2 cellular contexts compared by ENCODE assay signal in the genomic region with DNA sequence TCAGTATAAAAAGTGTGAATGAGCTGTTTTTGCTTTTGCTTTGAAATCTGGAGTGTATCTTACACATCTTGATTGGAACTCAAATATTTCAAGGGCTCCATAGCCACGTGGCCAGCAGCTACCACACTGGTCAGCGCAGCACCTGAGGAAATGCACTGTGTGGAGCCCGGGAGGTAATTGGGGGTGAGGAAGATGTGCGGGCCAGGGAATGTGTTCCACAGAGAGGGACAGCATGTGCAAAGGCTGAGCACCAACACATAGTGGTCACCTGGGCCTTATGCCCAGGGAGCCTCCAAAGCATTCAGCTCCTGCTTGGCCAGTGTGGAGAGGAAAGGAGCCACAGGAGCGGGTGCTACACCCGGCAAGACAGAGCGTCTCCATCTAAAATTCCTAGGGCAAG.
A peak's percentile ranks its signal among the peaks of the same experiment; 100 is the strongest.
TF ChIP-seq lines count a peak whose summit lies in the region.

No MANE protein-coding gene starts in this region.

TF ChIP-seq in GM12891, 5 proteins besides CTCF, POLR2A, EP300 and RAD21:
- no peak for TF ChIP-seq PAX5 (IDR thresholded peaks at IDR 0.05; ENCODE audit: insufficient read depth, low read length, severe bottlenecking)
- TF ChIP-seq SPI1 (IDR thresholded peaks at IDR 0.05; ENCODE audit: low read depth, low read length), result no peak
- 0 out of 2 replicates have a peak, but pooled peaks have one; percentile 13 for TF ChIP-seq POU2F2 (IDR thresholded peaks at IDR 0.05; ENCODE audit: low read depth, low read length)
TF ChIP-seq in GM12891: peak in this region for 1.

TF ChIP-seq in GM12878, 131 proteins besides CTCF, POLR2A, EP300 and RAD21:
- TF ChIP-seq JUNB (IDR thresholded peaks at IDR 0.05), result no peak
- TF ChIP-seq SRF (IDR thresholded peaks at IDR 0.05; ENCODE audit: low read depth in 2 of 2, low read length in 2 of 2), result no peak
- no peak for TF ChIP-seq GATAD2B (conservative IDR thresholded peaks at IDR 0.05; ENCODE audit: low read depth)
- TF ChIP-seq, protein P1, sequence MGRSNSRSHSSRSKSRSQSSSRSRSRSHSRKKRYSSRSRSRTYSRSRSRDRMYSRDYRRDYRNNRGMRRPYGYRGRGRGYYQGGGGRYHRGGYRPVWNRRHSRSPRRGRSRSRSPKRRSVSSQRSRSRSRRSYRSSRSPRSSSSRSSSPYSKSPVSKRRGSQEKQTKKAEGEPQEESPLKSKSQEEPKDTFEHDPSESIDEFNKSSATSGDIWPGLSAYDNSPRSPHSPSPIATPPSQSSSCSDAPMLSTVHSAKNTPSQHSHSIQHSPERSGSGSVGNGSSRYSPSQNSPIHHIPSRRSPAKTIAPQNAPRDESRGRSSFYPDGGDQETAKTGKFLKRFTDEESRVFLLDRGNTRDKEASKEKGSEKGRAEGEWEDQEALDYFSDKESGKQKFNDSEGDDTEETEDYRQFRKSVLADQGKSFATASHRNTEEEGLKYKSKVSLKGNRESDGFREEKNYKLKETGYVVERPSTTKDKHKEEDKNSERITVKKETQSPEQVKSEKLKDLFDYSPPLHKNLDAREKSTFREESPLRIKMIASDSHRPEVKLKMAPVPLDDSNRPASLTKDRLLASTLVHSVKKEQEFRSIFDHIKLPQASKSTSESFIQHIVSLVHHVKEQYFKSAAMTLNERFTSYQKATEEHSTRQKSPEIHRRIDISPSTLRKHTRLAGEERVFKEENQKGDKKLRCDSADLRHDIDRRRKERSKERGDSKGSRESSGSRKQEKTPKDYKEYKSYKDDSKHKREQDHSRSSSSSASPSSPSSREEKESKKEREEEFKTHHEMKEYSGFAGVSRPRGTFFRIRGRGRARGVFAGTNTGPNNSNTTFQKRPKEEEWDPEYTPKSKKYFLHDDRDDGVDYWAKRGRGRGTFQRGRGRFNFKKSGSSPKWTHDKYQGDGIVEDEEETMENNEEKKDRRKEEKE (IDR thresholded peaks at IDR 0.05), result no peak
- no peak for TF ChIP-seq ESRRA (IDR thresholded peaks at IDR 0.05; ENCODE audit: low read length)
- TF ChIP-seq CHD1 (IDR thresholded peaks at IDR 0.05; ENCODE audit: low read depth, low read length), result no peak
- TF ChIP-seq, protein P2, sequence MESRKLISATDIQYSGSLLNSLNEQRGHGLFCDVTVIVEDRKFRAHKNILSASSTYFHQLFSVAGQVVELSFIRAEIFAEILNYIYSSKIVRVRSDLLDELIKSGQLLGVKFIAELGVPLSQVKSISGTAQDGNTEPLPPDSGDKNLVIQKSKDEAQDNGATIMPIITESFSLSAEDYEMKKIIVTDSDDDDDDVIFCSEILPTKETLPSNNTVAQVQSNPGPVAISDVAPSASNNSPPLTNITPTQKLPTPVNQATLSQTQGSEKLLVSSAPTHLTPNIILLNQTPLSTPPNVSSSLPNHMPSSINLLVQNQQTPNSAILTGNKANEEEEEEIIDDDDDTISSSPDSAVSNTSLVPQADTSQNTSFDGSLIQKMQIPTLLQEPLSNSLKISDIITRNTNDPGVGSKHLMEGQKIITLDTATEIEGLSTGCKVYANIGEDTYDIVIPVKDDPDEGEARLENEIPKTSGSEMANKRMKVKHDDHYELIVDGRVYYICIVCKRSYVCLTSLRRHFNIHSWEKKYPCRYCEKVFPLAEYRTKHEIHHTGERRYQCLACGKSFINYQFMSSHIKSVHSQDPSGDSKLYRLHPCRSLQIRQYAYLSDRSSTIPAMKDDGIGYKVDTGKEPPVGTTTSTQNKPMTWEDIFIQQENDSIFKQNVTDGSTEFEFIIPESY (IDR thresholded peaks at IDR 0.05), result no peak
- no peak for TF ChIP-seq STAT3 (IDR thresholded peaks at IDR 0.05; ENCODE audit: low read depth, low read length)
- no peak for TF ChIP-seq NBN (IDR thresholded peaks at IDR 0.05)
- no peak for TF ChIP-seq FOXM1 (IDR thresholded peaks at IDR 0.05; ENCODE audit: low read depth, low read length)
- no peak for TF ChIP-seq KAT2A (conservative IDR thresholded peaks at IDR 0.05; ENCODE audit: control insufficient read depth, low read depth, low read length)
- TF ChIP-seq MYC (IDR thresholded peaks at IDR 0.05; ENCODE audit: insufficient read depth, insufficient read length, insufficient replicate concordance, low read length, severe bottlenecking), result no peak
- TF ChIP-seq CHD2 (IDR thresholded peaks at IDR 0.05; ENCODE audit: borderline replicate concordance, low read depth, low read length), result no peak
- TF ChIP-seq PML (IDR thresholded peaks at IDR 0.05; ENCODE audit: low read length), result no peak
- TF ChIP-seq KLF5 (IDR thresholded peaks at IDR 0.05; ENCODE audit: partially characterized antibody), result no peak
